In the genomic region with DNA sequence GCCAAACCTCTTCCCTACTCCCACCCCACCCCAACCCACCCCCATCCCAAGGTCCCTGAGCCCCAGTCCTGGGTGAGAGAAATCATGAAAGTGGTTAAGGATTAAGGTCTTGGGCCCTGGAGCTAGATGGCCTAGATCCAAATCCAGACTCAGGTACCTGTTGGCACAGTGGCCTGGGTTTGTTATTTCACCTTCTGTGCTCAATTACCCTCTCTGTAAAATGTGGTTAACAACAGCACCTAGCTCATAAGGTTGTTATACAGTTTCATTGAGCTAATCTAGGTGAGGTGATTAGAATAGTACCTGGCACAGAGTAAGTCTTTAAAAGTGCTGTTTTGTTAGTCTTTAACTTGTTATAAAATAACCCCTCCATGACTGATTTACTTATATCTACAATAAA, we compare ENCODE assay signal across 16 cellular contexts. TPM values are rescaled to one million over a fixed set of nuclear protein-coding genes. Genes with fewer than 3 reads are reported as not detected.
A peak's percentile ranks its signal among the peaks of the same experiment; 100 is the strongest.
DNase-seq lines count a peak whose midpoint lies in the region; ATAC-seq and TF ChIP-seq lines count a peak whose summit lies in the region.
"Had no signal": no experiment of that assay in that cellular context is flagged by ENCODE, and none has a peak within 500 bp of the region (broad histone marks: within the 10 kb centered on the region; RNA-seq: fewer than 3 reads in every experiment).

No MANE protein-coding gene starts in this region.

- peaks cover 19% of the 10 kb centered on the region for H3K4me1 Mint-ChIP-seq in activated CD4-positive, alpha-beta memory T cell treated with anti-CD3 and anti-CD28 coated beads, Interleukin-2, amount 10 ng/mL, durations not matched to agents 7 days and 5 days

- peaks cover under 1% of the 10 kb centered on the region for H3K36me3 Mint-ChIP-seq in activated CD4-positive, alpha-beta memory T cell treated with anti-CD3 and anti-CD28 coated beads, Interleukin-2, amount 10 ng/mL, durations not matched to agents 7 days and 5 days (ENCODE audit: low read depth)

- POLR2A ChIA-PET in activated CD4-positive, alpha-beta memory T cell treated with anti-CD3 and anti-CD28 coated beads, Interleukin-2, amount 10 ng/mL, durations not matched to agents 7 days and 5 days (lab: Charles Lee), result interaction anchor here (0.7 to 3.6 kb wide), 2 partner anchors 8 to 34 kb away, joined by 4 to 14 read pairs; a partner anchor contains a TSS

- no peak overlapping the region for H3K4me3 Mint-ChIP-seq in activated CD4-positive, alpha-beta memory T cell treated with anti-CD3 and anti-CD28 coated beads, Interleukin-2, amount 10 ng/mL, durations not matched to agents 7 days and 5 days
- H3K4me3 Mint-ChIP-seq: CD14-positive monocyte; CD8-positive, alpha-beta T cell had no signal

- H3K4me3 ChIP-seq in RWPE2 (ENCODE audit: severe bottlenecking) (no peak overlapping the region), thyroid gland (replicated peaks in 1 of 3) (no peak overlapping the region)
- H3K4me3 ChIP-seq: GM23248 had no signal

- H3K36me3 ChIP-seq in RWPE2 (ENCODE audit: low read depth) (no peaks in the 10 kb centered on the region), thyroid gland (no peaks in the 10 kb centered on the region)

- no peaks in the 10 kb centered on the region for H3K27me3 ChIP-seq in RWPE2 (ENCODE audit: insufficient read depth, poor library complexity, severe bottlenecking)
- H3K27me3 ChIP-seq in thyroid gland, result no peaks in the 10 kb centered on the region

- no peaks in the 10 kb centered on the region for H3K27me3 Mint-ChIP-seq in activated CD4-positive, alpha-beta memory T cell treated with anti-CD3 and anti-CD28 coated beads, Interleukin-2, amount 10 ng/mL, durations not matched to agents 7 days and 5 days

- H3K4me1 ChIP-seq in RWPE2 (ENCODE audit: insufficient read depth, poor library complexity, severe bottlenecking) (peaks cover 10% of the 10 kb centered on the region), thyroid gland (peaks cover 3 to 15% of the 10 kb centered on the region in 2 donors)

- CTCF ChIA-PET in activated CD4-positive, alpha-beta memory T cell treated with anti-CD3 and anti-CD28 coated beads, Interleukin-2, amount 10 ng/mL, durations not matched to agents 7 days and 5 days (lab: Charles Lee), result interaction anchor here (1.0 kb wide), 1 partner anchor 34 kb away, joined by 4 read pairs; no protein-coding TSS in a partner anchor

- no peak for TF ChIP-seq POLR2A in thyroid gland (IDR thresholded peaks at IDR 0.05)

- H3K9me3 Mint-ChIP-seq in activated CD4-positive, alpha-beta memory T cell treated with anti-CD3 and anti-CD28 coated beads, Interleukin-2, amount 10 ng/mL, durations not matched to agents 7 days and 5 days, result no peaks in the 10 kb centered on the region
- H3K9me3 Mint-ChIP-seq: CD14-positive monocyte; CD8-positive, alpha-beta T cell had no signal

- H3K27ac ChIP-seq in RWPE2 (ENCODE audit: poor library complexity, severe bottlenecking) (no peak overlapping the region), thyroid gland (no peak overlapping the region)
- H3K27ac ChIP-seq: 22Rv1, GM23248 had no signal

- ATAC-seq in RWPE2 (ENCODE audit: low read depth) (0 out of 3 replicates have a peak, but pooled peaks have one; percentile 15), left colon (peak; percentile 75)
- ATAC-seq: CD8-positive, alpha-beta T cell; HCT116 had no signal

- H3K27ac Mint-ChIP-seq in activated CD4-positive, alpha-beta memory T cell treated with anti-CD3 and anti-CD28 coated beads, Interleukin-2, amount 10 ng/mL, durations not matched to agents 7 days and 5 days, result no peak overlapping the region
- H3K27ac Mint-ChIP-seq: CD14-positive monocyte; CD8-positive, alpha-beta T cell had no signal

- no peak for TF ChIP-seq CTCF in RWPE2 (IDR thresholded peaks at IDR 0.05; ENCODE audit: poor library complexity, severe bottlenecking)
- TF ChIP-seq CTCF in thyroid gland (IDR thresholded peaks at IDR 0.05), result no peak
- no peak for TF ChIP-seq CTCF in GM20000 (IDR thresholded peaks at IDR 0.05; ENCODE audit: extremely low read depth, missing control alignments)

- intact Hi-C loops in left colon (cut with DNase I, micrococcal nuclease) (loop anchor here in 1 of 2 donors (5.0 to 10.0 kb wide), 2 partner anchors 45 to 267 kb away; a partner anchor contains a TSS), thyroid gland (cut with DNase I) (loop anchor here (10.0 kb wide), 1 partner anchor 53 kb away; no protein-coding TSS in a partner anchor)

- no peaks in the 10 kb centered on the region for H3K9me3 ChIP-seq in RWPE2 (ENCODE audit: severe bottlenecking)
- no peaks in the 10 kb centered on the region for H3K9me3 ChIP-seq in thyroid gland

- DNase-seq in NCI-H2029 (lab: John Stamatoyannopoulos, UW), result peak; percentile 4
- no peak for DNase-seq in NCI-H2029 treated with DMSO at 0.1 percent for 48 hours (lab: John Stamatoyannopoulos, UW)
- no peak for DNase-seq in RWPE2 (ENCODE audit: low spot score)
- DNase-seq in left colon, result no peak
- DNase-seq in thyroid gland, result peak; percentile 65 to 76
- no peak for DNase-seq in NCI-H2107 (lab: John Stamatoyannopoulos, UW)
- DNase-seq in GM20000 (ENCODE audit: low spot score), result no peak
- DNase-seq in activated CD4-positive, alpha-beta memory T cell treated with anti-CD3 and anti-CD28 coated beads, Interleukin-2, amount 10 ng/mL, durations not matched to agents 7 days and 5 days, result no peak
- DNase-seq: CD8-positive, alpha-beta T cell; COR-L47; DMS153; GF-D8; GM23248 had no signal

RNA-seq across cellular contexts. Expression of a gene that starts 6.4 kb away (rescaled TPM):
- total RNA-seq in left colon (10 to 100 TPM; 14.9 to 16.8 TPM), thyroid gland (10 to 100 TPM; 24.7 to 31.8 (median 27.8) TPM)
- 10 to 100 TPM; 29.6 to 30.9 TPM for total RNA-seq in activated CD4-positive, alpha-beta memory T cell treated with anti-CD3 and anti-CD28 coated beads, Interleukin-2, amount 10 ng/mL, durations not matched to agents 7 days and 5 days

RNA-seq across cellular contexts. Expression of a gene that starts 8.1 kb away (rescaled TPM):
- total RNA-seq in left colon (10 to 100 TPM; 53.9 to 61.3 TPM), thyroid gland (100 to 1,000 TPM in 2 of 4 donors, 10 to 100 TPM in 2; 75.2 to 187 (median 133) TPM)
- total RNA-seq in activated CD4-positive, alpha-beta memory T cell treated with anti-CD3 and anti-CD28 coated beads, Interleukin-2, amount 10 ng/mL, durations not matched to agents 7 days and 5 days, result 10 to 100 TPM; 72.3 to 75.5 TPM

RNA-seq across cellular contexts. Expression of a gene that starts 15.8 kb away (rescaled TPM):
- total RNA-seq in left colon (10 to 100 TPM; 24.3 to 29.3 TPM), thyroid gland (10 to 100 TPM; 22.8 to 28.7 (median 26.5) TPM)
- 1 to 10 TPM; 1.8 to 1.9 TPM for total RNA-seq in activated CD4-positive, alpha-beta memory T cell treated with anti-CD3 and anti-CD28 coated beads, Interleukin-2, amount 10 ng/mL, durations not matched to agents 7 days and 5 days

RNA-seq across cellular contexts. Expression of a gene that starts 52.8 kb away (rescaled TPM):
- total RNA-seq in left colon (10 to 100 TPM; 39.3 to 39.6 TPM), thyroid gland (10 to 100 TPM; 66.4 to 83.5 (median 73.6) TPM)
- 10 to 100 TPM; 41.4 to 41.6 TPM for total RNA-seq in activated CD4-positive, alpha-beta memory T cell treated with anti-CD3 and anti-CD28 coated beads, Interleukin-2, amount 10 ng/mL, durations not matched to agents 7 days and 5 days

Comparison
In these comparisons a context has a peak if more than half of its experiments do, and no peak if none do; other contexts are left out.
1. DNase-seq: peak in NCI-H2029 (single experiment) and thyroid gland (2 of 2); none in NCI-H2029 treated with DMSO at 0.1 percent for 48 hours (single experiment), RWPE2 (single experiment), left colon (0 of 2), NCI-H2107 (single experiment), GM20000 (single experiment) and activated CD4-positive, alpha-beta memory T cell treated with anti-CD3 and anti-CD28 coated beads, Interleukin-2, amount 10 ng/mL, durations not matched to agents 7 days and 5 days (single experiment).
2. RNA of a gene that starts 15.8 kb away (total RNA-seq): 24.3 to 29.3 TPM in left colon and 22.8 to 28.7 TPM in thyroid gland; 1.8 to 1.9 TPM in activated CD4-positive, alpha-beta memory T cell treated with anti-CD3 and anti-CD28 coated beads, Interleukin-2, amount 10 ng/mL, durations not matched to agents 7 days and 5 days; every median in the first group is over 4 times any median in the second.